18 cellular contexts compared by ENCODE assay signal in the genomic region with DNA sequence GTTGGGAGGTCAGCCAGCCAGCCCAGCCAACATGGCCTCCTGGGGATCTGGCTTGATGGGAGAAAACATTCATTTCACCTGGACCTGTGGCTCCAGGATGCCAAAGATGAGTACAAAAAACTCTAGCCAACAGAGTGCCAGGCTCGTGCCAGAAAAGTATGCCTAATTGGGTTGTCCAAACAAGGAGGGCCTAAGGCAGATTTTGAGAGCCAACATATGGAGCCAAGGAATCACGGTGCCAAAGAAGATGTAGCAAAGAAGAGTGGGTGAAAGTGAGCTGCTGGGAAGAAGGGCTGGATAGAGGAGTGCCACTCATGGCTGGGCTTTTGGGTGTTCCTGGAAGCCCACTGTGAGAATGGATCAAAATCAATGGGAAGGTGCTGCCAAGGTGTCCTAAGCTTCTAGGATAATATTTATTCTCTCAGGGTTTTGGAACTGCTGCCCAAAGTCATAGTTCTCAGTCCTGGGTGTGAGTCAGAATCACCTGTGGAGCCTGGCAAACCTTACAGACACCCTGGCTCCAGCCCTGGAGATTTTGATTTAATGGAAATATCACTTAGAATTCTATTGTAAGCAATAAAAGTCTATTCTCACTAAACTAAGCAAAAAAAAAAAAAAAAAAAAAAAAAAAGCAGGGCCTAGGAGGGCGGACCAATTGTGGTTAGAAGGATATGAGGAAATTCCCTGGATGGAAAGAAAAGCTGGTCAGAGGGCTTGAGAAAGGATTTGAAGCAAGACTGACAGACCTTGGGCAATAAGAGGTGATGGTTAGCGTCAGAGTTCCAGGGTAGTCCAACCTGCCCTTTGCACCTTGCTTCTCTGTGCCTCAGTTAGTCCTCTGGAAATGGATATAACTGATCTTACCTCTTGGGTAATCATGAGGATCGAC.
DNase-seq lines count a peak whose midpoint lies in the region; ATAC-seq and TF ChIP-seq lines count a peak whose summit lies in the region.
"Had no signal": no experiment of that assay in that cellular context is flagged by ENCODE, and none has a peak within 500 bp of the region (broad histone marks: within the 10 kb centered on the region; RNA-seq: fewer than 3 reads in every experiment).

No MANE protein-coding gene starts in this region.

- peak; percentile 90 for DNase-seq in G401 (ENCODE audit: low spot score)
- peak; percentile 11 for DNase-seq in NCI-H226
- peak; percentile 21 to 81 for DNase-seq in T47D (ENCODE audit: low read depth in 1 of 2, low spot score in 1 of 2)
- no peak for DNase-seq in omental fat pad (ENCODE audit: low spot score)
- no peak for DNase-seq in MV-4-11 (lab: John Stamatoyannopoulos, UW)
- no peak for DNase-seq in NCI-H1436 (lab: John Stamatoyannopoulos, UW)
- no peak for DNase-seq in NCI-H1417 (lab: John Stamatoyannopoulos, UW)
- no peak for DNase-seq in NCI-H510A (lab: John Stamatoyannopoulos, UW)
- DNase-seq: ACHN; CD8-positive, alpha-beta memory T cell; DMS53; EL; HFFc6; NCI-H1105 treated with DMSO at 0.1 percent for 48 hours; NCI-H187; NCI-H526 treated with DMSO at 0.1 percent for 48 hours; OCI-M1; Right ventricle myocardium superior had no signal

- in situ Hi-C loops in G401 (cut with HindIII; ENCODE audit: low sequenced_read_pairs), result no loop called here
- in situ Hi-C loops in T47D (cut with HindIII; ENCODE audit: low pct_unique_long_range_greater_than_20kb, low sequenced_read_pairs), result no loop called here

- TF ChIP-seq CTCF in omental fat pad (IDR thresholded peaks at IDR 0.05), result no peak

- peak; percentile 24 for ATAC-seq in omental fat pad (ENCODE audit: low FRiP score)

Comparison
In these comparisons a context has a peak if more than half of its experiments do, and no peak if none do; other contexts are left out.
1. DNase-seq: peak in G401 (single experiment), NCI-H226 (single experiment) and T47D (2 of 2); none in omental fat pad (single experiment), MV-4-11 (single experiment), NCI-H1436 (single experiment), NCI-H1417 (0 of 3) and NCI-H510A (single experiment).